11 cellular contexts compared by ENCODE assay signal in the genomic region with DNA sequence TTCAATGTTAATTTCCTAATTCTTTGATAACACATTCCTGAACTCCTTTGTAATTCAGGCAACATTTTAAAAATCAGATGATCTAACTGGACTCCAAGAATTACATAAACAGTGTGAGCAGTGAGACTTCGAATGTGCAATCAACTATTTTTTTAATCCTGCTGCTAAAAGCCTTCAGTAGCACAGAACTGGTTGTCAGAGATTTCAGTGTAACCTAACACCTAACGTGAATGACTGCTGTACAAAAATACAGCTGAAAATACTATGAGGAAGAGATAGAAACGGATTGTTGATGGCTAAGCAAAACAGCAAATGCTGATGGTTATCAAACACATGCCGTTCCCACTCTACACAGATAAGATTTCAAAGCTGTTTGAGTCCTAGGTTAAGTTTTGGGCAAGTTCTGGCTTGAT. TPM values are rescaled to one million over a fixed set of nuclear protein-coding genes. Genes with fewer than 3 reads are reported as not detected.
DNase-seq lines count a peak whose midpoint lies in the region; FAIRE-seq and TF ChIP-seq lines count a peak whose summit lies in the region.
"Had no signal": no experiment of that assay in that cellular context is flagged by ENCODE, and none has a peak within 500 bp of the region (broad histone marks: within the 10 kb centered on the region; RNA-seq: fewer than 3 reads in every experiment).

No MANE protein-coding gene starts in this region.

- DNase-seq in NCI-H226 (peak; percentile 44), cardiac fibroblast (ENCODE audit: low read depth in 2 of 2) (peak; percentile 45 to 51), superior temporal gyrus (ENCODE audit: extremely low spot score) (peak; percentile 71), amniotic stem cell (lab: John Stamatoyannopoulos, UW) (no peak), mucosa of gallbladder (ENCODE audit: low spot score) (no peak), NCI-H187 (lab: John Stamatoyannopoulos, UW) (no peak), GM19239 (ENCODE audit: insufficient read length, low spot score) (no peak)
- DNase-seq: activated effector memory CD4-positive, alpha-beta T cell treated with Interleukin-2 at 50 U/mL for 16 hours; T-helper 1 cell had no signal

- no peak overlapping the region for H3K4me3 ChIP-seq in cardiac fibroblast (replicated peaks in 1 of 2; ENCODE audit: low read depth in 2 of 2, low read length in 2 of 2)

- peak overlapping the region; percentile 18 for H3K27ac ChIP-seq in layer of hippocampus (ENCODE audit: low read depth, low read length)
- H3K27ac ChIP-seq: KMS-11 had no signal

- H3K27me3 ChIP-seq in layer of hippocampus (ENCODE audit: control insufficient read depth, insufficient read depth, low read length), result no peaks in the 10 kb centered on the region

- FAIRE-seq in GM19239 (lab: Jason Lieb, UNC), result no peak

- TF ChIP-seq CTCF in cardiac fibroblast (IDR thresholded peaks at IDR 0.05; ENCODE audit: low read depth, low read length), result no peak

RNA-seq across cellular contexts. Expression of a gene that starts 46.1 kb away (rescaled TPM):
- total RNA-seq in mucosa of gallbladder, result 857 TPM

Comparison
In these comparisons a context has a peak if more than half of its experiments do, and no peak if none do; other contexts are left out.
1. DNase-seq: peak in NCI-H226 (single experiment), cardiac fibroblast (2 of 2) and superior temporal gyrus (single experiment); none in amniotic stem cell (single experiment), mucosa of gallbladder (single experiment), NCI-H187 (0 of 2) and GM19239 (single experiment).